Comparison of ENCODE assay signal across 19 cellular contexts in the genomic region with DNA sequence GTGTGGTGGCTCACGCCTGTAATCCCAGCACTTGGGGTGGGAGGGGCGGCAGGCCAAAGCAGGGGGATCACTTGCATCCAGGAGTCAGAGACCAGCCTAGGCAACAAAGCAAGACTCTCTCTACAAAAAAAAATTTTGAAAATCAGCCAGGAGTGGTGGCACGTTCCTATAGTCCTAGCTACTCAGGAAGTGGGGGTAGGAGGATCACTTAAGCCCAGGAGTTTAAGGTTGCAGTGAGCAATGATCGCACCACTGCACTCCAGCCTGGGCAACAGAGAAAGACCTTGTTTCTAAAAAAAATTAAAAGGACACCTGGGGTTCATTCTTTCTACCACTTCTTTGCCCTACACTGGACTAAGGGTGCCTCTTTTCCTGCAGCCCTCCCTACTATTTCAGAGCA. TPM values are rescaled to one million over a fixed set of nuclear protein-coding genes. Genes with fewer than 3 reads are reported as not detected.
DNase-seq lines count a peak whose midpoint lies in the region; ATAC-seq and TF ChIP-seq lines count a peak whose summit lies in the region.
"Had no signal": no experiment of that assay in that cellular context is flagged by ENCODE, and none has a peak within 500 bp of the region (broad histone marks: within the 10 kb centered on the region; RNA-seq: fewer than 3 reads in every experiment).

No MANE protein-coding gene starts in this region.

- H3K27me3 Mint-ChIP-seq in central memory CD8-positive, alpha-beta T cell = no peaks in the 10 kb centered on the region
- H3K27me3 Mint-ChIP-seq: activated CD4-positive, alpha-beta memory T cell treated with anti-CD3 and anti-CD28 coated beads, Interleukin-2, amount 10 ng/mL, durations not matched to agents 7 days and 5 days; naive B cell had no signal

- H3K27me3 ChIP-seq in left ventricle myocardium inferior (ENCODE audit: low read depth) = no peaks in the 10 kb centered on the region
- H3K27me3 ChIP-seq: heart left ventricle, tibial artery had no signal

- H3K36me3 ChIP-seq in left ventricle myocardium inferior = peaks cover 17% of the 10 kb centered on the region

- peaks cover 24% of the 10 kb centered on the region for H3K36me3 Mint-ChIP-seq in central memory CD8-positive, alpha-beta T cell (ENCODE audit: insufficient read depth)
- H3K36me3 Mint-ChIP-seq in stimulated activated effector memory CD8-positive, alpha-beta T cell treated with anti-CD3 and anti-CD28 coated beads, Interleukin-12 subunit alpha, Interleukin-12 subunit beta, amount 100 ng/mL, for 72 hours = peaks cover 16% of the 10 kb centered on the region

- H3K4me3 ChIP-seq in left ventricle myocardium inferior = no peak overlapping the region
- H3K4me3 ChIP-seq: heart left ventricle, tibial artery had no signal

- DNase-seq in Right ventricle myocardium inferior (ENCODE audit: missing footprints) = no peak
- no peak for DNase-seq in left ventricle myocardium inferior
- no peak for DNase-seq in central memory CD8-positive, alpha-beta T cell (ENCODE audit: low spot score in 2 of 2)
- no peak for DNase-seq in stimulated activated effector memory CD8-positive, alpha-beta T cell treated with anti-CD3 and anti-CD28 coated beads, Interleukin-12 subunit alpha, Interleukin-12 subunit beta, amount 100 ng/mL, for 72 hours (ENCODE audit: low spot score in 2 of 2)
- DNase-seq in ecto neural progenitor cell (ENCODE audit: low spot score) = no peak
- no peak for DNase-seq in NCI-H1436 (lab: John Stamatoyannopoulos, UW)
- DNase-seq: activated CD4-positive, alpha-beta memory T cell treated with anti-CD3 and anti-CD28 coated beads, Interleukin-2, amount 10 ng/mL, durations not matched to agents 7 days and 5 days; activated naive CD4-positive, alpha-beta T cell treated with Interleukin-2 at 50 U/mL for 16 hours; caudate nucleus; heart left ventricle; left cardiac atrium; naive B cell; NCI-H1694; NCI-H526 treated with DMSO at 0.1 percent for 48 hours; stimulated activated CD4-positive, alpha-beta T cell treated with anti-CD3 and anti-CD28 coated beads, Interleukin-1b, Interleukin-23, amount 100 ng/mL, for 48 hours; stimulated activated CD8-positive, alpha-beta memory T cell treated with anti-CD3 and anti-CD28 coated beads, Interleukin-4, amount 100 ng/mL, for 48 hours; tibial artery had no signal

- H3K9me3 Mint-ChIP-seq in central memory CD8-positive, alpha-beta T cell = no peaks in the 10 kb centered on the region
- no peaks in the 10 kb centered on the region for H3K9me3 Mint-ChIP-seq in stimulated activated effector memory CD8-positive, alpha-beta T cell treated with anti-CD3 and anti-CD28 coated beads, Interleukin-12 subunit alpha, Interleukin-12 subunit beta, amount 100 ng/mL, for 72 hours
- H3K9me3 Mint-ChIP-seq: activated CD4-positive, alpha-beta memory T cell treated with anti-CD3 and anti-CD28 coated beads, Interleukin-2, amount 10 ng/mL, durations not matched to agents 7 days and 5 days; naive B cell had no signal

- peak; percentile 13 for ATAC-seq in Right ventricle myocardium inferior
- no peak for ATAC-seq in central memory CD8-positive, alpha-beta T cell (replicated peaks; ENCODE audit: extremely low read depth, poor library complexity, severe bottlenecking)
- ATAC-seq in stimulated activated effector memory CD8-positive, alpha-beta T cell treated with anti-CD3 and anti-CD28 coated beads, Interleukin-12 subunit alpha, Interleukin-12 subunit beta, amount 100 ng/mL, for 72 hours = no peak
- no peak for ATAC-seq in GM18505 (IDR thresholded peaks at IDR 0.05; ENCODE audit: unreplicated experiment)

- H3K4me1 Mint-ChIP-seq in central memory CD8-positive, alpha-beta T cell = peaks cover 28% of the 10 kb centered on the region
- peaks cover 14% of the 10 kb centered on the region for H3K4me1 Mint-ChIP-seq in stimulated activated effector memory CD8-positive, alpha-beta T cell treated with anti-CD3 and anti-CD28 coated beads, Interleukin-12 subunit alpha, Interleukin-12 subunit beta, amount 100 ng/mL, for 72 hours

- H3K9me3 ChIP-seq in left ventricle myocardium inferior (replicated peaks) = no peaks in the 10 kb centered on the region
- H3K9me3 ChIP-seq: heart left ventricle, tibial artery had no signal

- no peak for TF ChIP-seq POLR2A in GM18505 (IDR thresholded peaks at IDR 0.05; ENCODE audit: borderline replicate concordance, extremely low read depth, insufficient read depth, insufficient read length)

- intact Hi-C loops in Right ventricle myocardium inferior (cut with DNase I) = no loop called here
- intact Hi-C loops in left ventricle myocardium inferior (cut with micrococcal nuclease) = no loop called here

- peaks cover 43% of the 10 kb centered on the region for H3K4me1 ChIP-seq in left ventricle myocardium inferior

- H3K27ac Mint-ChIP-seq in central memory CD8-positive, alpha-beta T cell (ENCODE audit: low read depth) = peak overlapping the region; percentile 32
- H3K27ac Mint-ChIP-seq in stimulated activated effector memory CD8-positive, alpha-beta T cell treated with anti-CD3 and anti-CD28 coated beads, Interleukin-12 subunit alpha, Interleukin-12 subunit beta, amount 100 ng/mL, for 72 hours = peak overlapping the region; percentile 55
- H3K27ac Mint-ChIP-seq: activated CD4-positive, alpha-beta memory T cell treated with anti-CD3 and anti-CD28 coated beads, Interleukin-2, amount 10 ng/mL, durations not matched to agents 7 days and 5 days had no signal

- H3K4me3 Mint-ChIP-seq in central memory CD8-positive, alpha-beta T cell = no peak overlapping the region
- no peak overlapping the region for H3K4me3 Mint-ChIP-seq in stimulated activated effector memory CD8-positive, alpha-beta T cell treated with anti-CD3 and anti-CD28 coated beads, Interleukin-12 subunit alpha, Interleukin-12 subunit beta, amount 100 ng/mL, for 72 hours
- H3K4me3 Mint-ChIP-seq: activated CD4-positive, alpha-beta memory T cell treated with anti-CD3 and anti-CD28 coated beads, Interleukin-2, amount 10 ng/mL, durations not matched to agents 7 days and 5 days had no signal

- 0 out of 2 replicates have a peak, but pooled peaks have one; percentile 26 for TF ChIP-seq RAD21 in Ishikawa (IDR thresholded peaks at IDR 0.05; ENCODE audit: low read depth)

- no peak overlapping the region for H3K27ac ChIP-seq in left ventricle myocardium inferior (replicated peaks)
- H3K27ac ChIP-seq: heart left ventricle, tibial artery had no signal

- no peak for TF ChIP-seq CTCF in left ventricle myocardium inferior (IDR thresholded peaks at IDR 0.05; ENCODE audit: borderline replicate concordance)

- TF ChIP-seq EP300 in Ishikawa (IDR thresholded peaks at IDR 0.05; ENCODE audit: borderline replicate concordance) = no peak; the same call in 1 of the 2 replicates

TF ChIP-seq in Ishikawa, 13 proteins besides CTCF, POLR2A, EP300 and RAD21:
- TF ChIP-seq TAF1 (IDR thresholded peaks at IDR 0.05; ENCODE audit: low read depth) = no peak
- TF ChIP-seq, protein P1, sequence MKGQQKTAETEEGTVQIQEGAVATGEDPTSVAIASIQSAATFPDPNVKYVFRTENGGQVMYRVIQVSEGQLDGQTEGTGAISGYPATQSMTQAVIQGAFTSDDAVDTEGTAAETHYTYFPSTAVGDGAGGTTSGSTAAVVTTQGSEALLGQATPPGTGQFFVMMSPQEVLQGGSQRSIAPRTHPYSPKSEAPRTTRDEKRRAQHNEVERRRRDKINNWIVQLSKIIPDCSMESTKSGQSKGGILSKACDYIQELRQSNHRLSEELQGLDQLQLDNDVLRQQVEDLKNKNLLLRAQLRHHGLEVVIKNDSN (IDR thresholded peaks at IDR 0.05) = no peak
- no peak for TF ChIP-seq CEBPB (IDR thresholded peaks at IDR 0.05)
- TF ChIP-seq FOXM1 (IDR thresholded peaks at IDR 0.05; ENCODE audit: borderline replicate concordance, low read depth) = no peak
- no peak for TF ChIP-seq MAX (IDR thresholded peaks at IDR 0.05)
- no peak for TF ChIP-seq TEAD4 (IDR thresholded peaks at IDR 0.05)
- no peak for TF ChIP-seq YY1 (IDR thresholded peaks at IDR 0.05; ENCODE audit: low read depth)
- peak; percentile 79 for TF ChIP-seq NFIC (IDR thresholded peaks at IDR 0.05)
- TF ChIP-seq CREB1 (IDR thresholded peaks at IDR 0.05; ENCODE audit: low read depth) = no peak
- peak; percentile 59 for TF ChIP-seq TCF12 (IDR thresholded peaks at IDR 0.05; ENCODE audit: low read depth)
- TF ChIP-seq, protein P2, sequence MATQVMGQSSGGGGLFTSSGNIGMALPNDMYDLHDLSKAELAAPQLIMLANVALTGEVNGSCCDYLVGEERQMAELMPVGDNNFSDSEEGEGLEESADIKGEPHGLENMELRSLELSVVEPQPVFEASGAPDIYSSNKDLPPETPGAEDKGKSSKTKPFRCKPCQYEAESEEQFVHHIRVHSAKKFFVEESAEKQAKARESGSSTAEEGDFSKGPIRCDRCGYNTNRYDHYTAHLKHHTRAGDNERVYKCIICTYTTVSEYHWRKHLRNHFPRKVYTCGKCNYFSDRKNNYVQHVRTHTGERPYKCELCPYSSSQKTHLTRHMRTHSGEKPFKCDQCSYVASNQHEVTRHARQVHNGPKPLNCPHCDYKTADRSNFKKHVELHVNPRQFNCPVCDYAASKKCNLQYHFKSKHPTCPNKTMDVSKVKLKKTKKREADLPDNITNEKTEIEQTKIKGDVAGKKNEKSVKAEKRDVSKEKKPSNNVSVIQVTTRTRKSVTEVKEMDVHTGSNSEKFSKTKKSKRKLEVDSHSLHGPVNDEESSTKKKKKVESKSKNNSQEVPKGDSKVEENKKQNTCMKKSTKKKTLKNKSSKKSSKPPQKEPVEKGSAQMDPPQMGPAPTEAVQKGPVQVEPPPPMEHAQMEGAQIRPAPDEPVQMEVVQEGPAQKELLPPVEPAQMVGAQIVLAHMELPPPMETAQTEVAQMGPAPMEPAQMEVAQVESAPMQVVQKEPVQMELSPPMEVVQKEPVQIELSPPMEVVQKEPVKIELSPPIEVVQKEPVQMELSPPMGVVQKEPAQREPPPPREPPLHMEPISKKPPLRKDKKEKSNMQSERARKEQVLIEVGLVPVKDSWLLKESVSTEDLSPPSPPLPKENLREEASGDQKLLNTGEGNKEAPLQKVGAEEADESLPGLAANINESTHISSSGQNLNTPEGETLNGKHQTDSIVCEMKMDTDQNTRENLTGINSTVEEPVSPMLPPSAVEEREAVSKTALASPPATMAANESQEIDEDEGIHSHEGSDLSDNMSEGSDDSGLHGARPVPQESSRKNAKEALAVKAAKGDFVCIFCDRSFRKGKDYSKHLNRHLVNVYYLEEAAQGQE (IDR thresholded peaks at IDR 0.05; ENCODE audit: low read depth) = no peak
TF ChIP-seq in Ishikawa: peak in this region for 2.

RNA-seq across cellular contexts. Expression of gene WAPL, which starts 15.1 kb away (rescaled TPM):
- 21.5 TPM for total RNA-seq in Right ventricle myocardium inferior
- 21.9 TPM for total RNA-seq in left ventricle myocardium inferior
